ENCODE assay signal across 2 cellular contexts in genomic region chr11:121901417-121901816, GRCh38.
A peak's percentile ranks its signal among the peaks of the same experiment; 100 is the strongest.
TF ChIP-seq lines count a peak whose summit lies in the region.

No MANE protein-coding gene starts in this region.

TF ChIP-seq in H1, 55 proteins besides CTCF, POLR2A, EP300 and RAD21:
- peak; percentile 37; the same call in 1 of the 2 replicates for TF ChIP-seq MAX (IDR thresholded peaks at IDR 0.05)

TF ChIP-seq in HepG2, 621 proteins besides CTCF, POLR2A, EP300 and RAD21:
- TF ChIP-seq MNT (IDR thresholded peaks at IDR 0.05), result peak; percentile 94
